ENCODE assay signal across 28 cellular contexts in genomic region chr3:176174060-176174459, GRCh38.
"Had no signal": no experiment of that assay in that cellular context is flagged by ENCODE, and none has a peak within 500 bp of the region (broad histone marks: within the 10 kb centered on the region; RNA-seq: fewer than 3 reads in every experiment).

No MANE protein-coding gene starts in this region.

- FAIRE-seq: islet of Langerhans, kidney, pancreas, urothelium cell line had no signal

- H3K27me3 ChIP-seq: left lung, pancreas, suprapubic skin, tibial artery, upper lobe of right lung had no signal

- DNase-seq: hypothalamus; immature natural killer cell; kidney; left colon; left lung; lower lobe of right lung; mammary epithelial cell; mesenchymal stem cell; naive thymus-derived CD8-positive, alpha-beta T cell; nucleus accumbens; pancreas; posterior cingulate gyrus; retina; right cardiac atrium; stimulated activated CD4-positive, alpha-beta T cell treated with anti-CD3 and anti-CD28 coated beads, Interleukin-12 subunit alpha, Interleukin-12 subunit beta, amount 100 ng/mL, for 4 hours; stimulated activated CD4-positive, alpha-beta T cell treated with anti-CD3 and anti-CD28 coated beads, Interleukin-15, amount 100 ng/mL, for 24 hours; stimulated activated CD4-positive, alpha-beta T cell treated with anti-CD3 and anti-CD28 coated beads, Interleukin-4, amount 100 ng/mL, for 24 hours; stimulated activated naive CD4-positive, alpha-beta T cell; tibial artery; upper lobe of right lung had no signal

- H3K27ac ChIP-seq: left lung, lower lobe of right lung, pancreas, prostate gland, skin epidermis, suprapubic skin, thoracic aorta, tibial artery, upper lobe of right lung had no signal

- H3K4me1 ChIP-seq: left lung, lower lobe of right lung, pancreas, prostate gland, suprapubic skin, tibial artery, upper lobe of right lung had no signal

- ATAC-seq: left colon; left lung; lower lobe of right lung; naive thymus-derived CD8-positive, alpha-beta T cell; pancreas; right cardiac atrium; sciatic nerve; stimulated activated effector memory CD8-positive, alpha-beta T cell treated with anti-CD3 and anti-CD28 coated beads, Interleukin-12 subunit alpha, Interleukin-12 subunit beta, amount 100 ng/mL, for 72 hours; upper lobe of right lung had no signal
